Comparison of ENCODE assay signal across 1 cellular context in genomic region chr14:43587183-43587582, GRCh38.
TF ChIP-seq lines count a peak whose summit lies in the region.

No MANE protein-coding gene starts in this region.

TF ChIP-seq in WTC11, 78 proteins besides CTCF, POLR2A, EP300 and RAD21 (continued from another document):
- TF ChIP-seq JUN (CRISPR knock-in tag; IDR thresholded peaks at IDR 0.05) (no peak), ZBTB21 (CRISPR knock-in tag; IDR thresholded peaks at IDR 0.05; ENCODE audit: borderline replicate concordance) (no peak), ZNF423 (CRISPR knock-in tag; IDR thresholded peaks at IDR 0.05) (no peak)
TF ChIP-seq in WTC11: peak in this region for 0.
